In the genomic region with DNA sequence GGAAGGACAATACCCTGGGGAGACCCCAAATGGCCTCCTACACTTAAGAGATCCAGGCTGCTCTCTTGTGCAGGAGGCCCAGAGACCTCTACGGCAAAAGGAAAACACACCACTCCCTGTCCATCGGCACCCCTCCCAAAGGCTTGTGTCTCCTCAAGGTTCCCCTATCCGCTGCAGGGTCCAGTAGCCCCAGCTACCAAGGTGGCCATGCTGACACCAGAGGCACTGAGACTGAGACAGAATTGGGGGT, we compare ENCODE assay signal across 2 cellular contexts.
TF ChIP-seq lines count a peak whose summit lies in the region.

No MANE protein-coding gene starts in this region.

TF ChIP-seq in SK-N-SH treated with all-trans-retinoic acid at 6 μM for 48 hours, 23 proteins besides CTCF, POLR2A, EP300 and RAD21:
- TF ChIP-seq CREB5 (CRISPR knock-in tag; IDR thresholded peaks at IDR 0.05; ENCODE audit: low read depth) = 0 out of 2 replicates have a peak, but pooled peaks have one; percentile 10
- TF ChIP-seq ARNTL (CRISPR knock-in tag; IDR thresholded peaks at IDR 0.05; ENCODE audit: borderline replicate concordance, low read depth) = no peak

TF ChIP-seq in endothelial cell of umbilical vein, 7 proteins besides CTCF, POLR2A, EP300 and RAD21 (continued from another document):
- TF ChIP-seq, protein P1, sequence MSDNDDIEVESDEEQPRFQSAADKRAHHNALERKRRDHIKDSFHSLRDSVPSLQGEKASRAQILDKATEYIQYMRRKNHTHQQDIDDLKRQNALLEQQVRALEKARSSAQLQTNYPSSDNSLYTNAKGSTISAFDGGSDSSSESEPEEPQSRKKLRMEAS (IDR thresholded peaks at IDR 0.05; ENCODE audit: insufficient read depth, insufficient read length) = no peak
- no peak for TF ChIP-seq JUN (IDR thresholded peaks at IDR 0.05; ENCODE audit: borderline replicate concordance, insufficient read depth, insufficient read length, low read depth)
- no peak for TF ChIP-seq FOS (IDR thresholded peaks at IDR 0.05; ENCODE audit: borderline replicate concordance, insufficient read depth, low read length)
TF ChIP-seq in endothelial cell of umbilical vein: peak in this region for 0.
